Comparison of ENCODE assay signal across 8 cellular contexts in genomic region chr7:75170461-75170860, GRCh38.
DNase-seq lines count a peak whose midpoint lies in the region; ATAC-seq and TF ChIP-seq lines count a peak whose summit lies in the region.
"Not testable (repeated sequence)": the region's sequence is repeated elsewhere in the genome, so short reads cannot be mapped to it uniquely, and the experiment has no call there.

No MANE protein-coding gene starts in this region.

- TF ChIP-seq CTCF in upper lobe of right lung (IDR thresholded peaks at IDR 0.05): not testable (repeated sequence)

- H3K27me3 ChIP-seq in upper lobe of right lung: not testable (repeated sequence)

- H3K36me3 ChIP-seq in upper lobe of right lung: not testable (repeated sequence)

- H3K4me3 Mint-ChIP-seq in activated CD4-positive, alpha-beta T cell treated with anti-CD3 and anti-CD28 coated beads for 36 hours; activated T-helper 17 cell treated with anti-CD3 and anti-CD28 coated beads, Interleukin-2, amount 50 U/mL, for 72 hours; natural killer cell treated with Interleukin-12 subunit alpha and Interleukin-12 subunit beta and Interleukin-15 and Interleukin-18, amount 100 ng/mL, for 72 hours: not testable (repeated sequence)

- H3K27me3 Mint-ChIP-seq in activated CD4-positive, alpha-beta T cell treated with anti-CD3 and anti-CD28 coated beads for 36 hours; activated T-helper 17 cell treated with anti-CD3 and anti-CD28 coated beads, Interleukin-2, amount 50 U/mL, for 72 hours; natural killer cell treated with Interleukin-12 subunit alpha and Interleukin-12 subunit beta and Interleukin-15 and Interleukin-18, amount 100 ng/mL, for 72 hours: not testable (repeated sequence)

- H3K4me1 Mint-ChIP-seq in activated CD4-positive, alpha-beta T cell treated with anti-CD3 and anti-CD28 coated beads for 36 hours; activated T-helper 17 cell treated with anti-CD3 and anti-CD28 coated beads, Interleukin-2, amount 50 U/mL, for 72 hours; natural killer cell treated with Interleukin-12 subunit alpha and Interleukin-12 subunit beta and Interleukin-15 and Interleukin-18, amount 100 ng/mL, for 72 hours (ENCODE audit: low read depth in 2 of 2): not testable (repeated sequence)

- H3K9me3 ChIP-seq in upper lobe of right lung: not testable (repeated sequence)

- H3K27ac Mint-ChIP-seq in activated CD4-positive, alpha-beta T cell treated with anti-CD3 and anti-CD28 coated beads for 36 hours; activated T-helper 17 cell treated with anti-CD3 and anti-CD28 coated beads, Interleukin-2, amount 50 U/mL, for 72 hours; natural killer cell treated with Interleukin-12 subunit alpha and Interleukin-12 subunit beta and Interleukin-15 and Interleukin-18, amount 100 ng/mL, for 72 hours: not testable (repeated sequence)

- not testable (repeated sequence) for H3K9me3 Mint-ChIP-seq in activated CD4-positive, alpha-beta T cell treated with anti-CD3 and anti-CD28 coated beads for 36 hours (ENCODE audit: low read depth); activated T-helper 17 cell treated with anti-CD3 and anti-CD28 coated beads, Interleukin-2, amount 50 U/mL, for 72 hours; natural killer cell treated with Interleukin-12 subunit alpha and Interleukin-12 subunit beta and Interleukin-15 and Interleukin-18, amount 100 ng/mL, for 72 hours

- H3K4me1 ChIP-seq in upper lobe of right lung: not testable (repeated sequence)

- POLR2A ChIA-PET in activated CD4-positive, alpha-beta T cell treated with anti-CD3 and anti-CD28 coated beads for 36 hours (lab: Charles Lee): not testable (repeated sequence)

- not testable (repeated sequence) for H3K27ac ChIP-seq in upper lobe of right lung

- ATAC-seq in GM18867 (IDR thresholded peaks at IDR 0.05; ENCODE audit: unreplicated experiment) (peak; percentile 44), GM19467 (IDR thresholded peaks at IDR 0.05; ENCODE audit: unreplicated experiment) (peak; percentile 35), HG02642 (IDR thresholded peaks at IDR 0.05; ENCODE audit: poor library complexity, unreplicated experiment) (peak; percentile 48), HG02870 (IDR thresholded peaks at IDR 0.05; ENCODE audit: unreplicated experiment) (peak; percentile 51), upper lobe of right lung (peak; percentile 27)
- peak; percentile 93 for ATAC-seq in activated CD4-positive, alpha-beta T cell treated with anti-CD3 and anti-CD28 coated beads for 36 hours
- ATAC-seq in activated T-helper 17 cell treated with anti-CD3 and anti-CD28 coated beads, Interleukin-2, amount 50 U/mL, for 72 hours (replicated peaks): peak; percentile 94
- peak; percentile 85 to 86 for ATAC-seq in natural killer cell treated with Interleukin-12 subunit alpha and Interleukin-12 subunit beta and Interleukin-15 and Interleukin-18, amount 100 ng/mL, for 72 hours

- CTCF ChIA-PET in activated CD4-positive, alpha-beta T cell treated with anti-CD3 and anti-CD28 coated beads for 36 hours (lab: Charles Lee): not testable (repeated sequence)

- DNase-seq in activated CD4-positive, alpha-beta T cell treated with anti-CD3 and anti-CD28 coated beads for 36 hours; natural killer cell treated with Interleukin-12 subunit alpha and Interleukin-12 subunit beta and Interleukin-15 and Interleukin-18, amount 100 ng/mL, for 72 hours (ENCODE audit: low spot score); upper lobe of right lung: not testable (repeated sequence)

- not testable (repeated sequence) for H3K4me3 ChIP-seq in upper lobe of right lung

- not testable (repeated sequence) for H3K36me3 Mint-ChIP-seq in activated CD4-positive, alpha-beta T cell treated with anti-CD3 and anti-CD28 coated beads for 36 hours (ENCODE audit: low read depth); activated T-helper 17 cell treated with anti-CD3 and anti-CD28 coated beads, Interleukin-2, amount 50 U/mL, for 72 hours (ENCODE audit: low read depth); natural killer cell treated with Interleukin-12 subunit alpha and Interleukin-12 subunit beta and Interleukin-15 and Interleukin-18, amount 100 ng/mL, for 72 hours

- intact Hi-C loops in activated CD4-positive, alpha-beta T cell treated with anti-CD3 and anti-CD28 coated beads for 36 hours (cut with DNase I, micrococcal nuclease); upper lobe of right lung (cut with DNase I): not testable (repeated sequence)

Comparison
In these comparisons a context has a peak if more than half of its experiments do, and no peak if none do; other contexts are left out.
1. ATAC-seq: peak in every context shown above with its lines; median percentile 94 in activated T-helper 17 cell treated with anti-CD3 and anti-CD28 coated beads, Interleukin-2, amount 50 U/mL, for 72 hours; 93 in activated CD4-positive, alpha-beta T cell treated with anti-CD3 and anti-CD28 coated beads for 36 hours; 86 in natural killer cell treated with Interleukin-12 subunit alpha and Interleukin-12 subunit beta and Interleukin-15 and Interleukin-18, amount 100 ng/mL, for 72 hours; 51 in HG02870; 48 in HG02642; 44 in GM18867; 35 in GM19467; 27 in upper lobe of right lung.